In genomic region chr3:120198305-120198878, GRCh38 we compare ENCODE assay signal across 1 cellular context.
TF ChIP-seq lines count a peak whose summit lies in the region.

No MANE protein-coding gene starts in this region.

TF ChIP-seq in K562, 482 proteins besides CTCF, POLR2A, EP300 and RAD21 (continued from another document):
- TF ChIP-seq PBX2 (CRISPR knock-in tag; IDR thresholded peaks at IDR 0.05; ENCODE audit: low read depth) (no peak), PBX2 (tag; conservative IDR thresholded peaks at IDR 0.05; ENCODE audit: low read depth) (peak; percentile 77), STAT5A (IDR thresholded peaks at IDR 0.05; ENCODE audit: borderline replicate concordance, low read length) (no peak), JUN (IDR thresholded peaks at IDR 0.05; ENCODE audit: borderline replicate concordance, low read depth, low read length) (no peak), JUN (CRISPR knock-in tag; IDR thresholded peaks at IDR 0.05; ENCODE audit: borderline replicate concordance) (no peak), SLC30A9 (CRISPR knock-in tag; IDR thresholded peaks at IDR 0.05) (no peak)
